In genomic region chr2:25413409-25413808, GRCh38 we compare ENCODE assay signal across 3 cellular contexts.
DNase-seq lines count a peak whose midpoint lies in the region; ATAC-seq, FAIRE-seq and TF ChIP-seq lines count a peak whose summit lies in the region.
"Not testable (repeated sequence)": the region's sequence is repeated elsewhere in the genome, so short reads cannot be mapped to it uniquely, and the experiment has no call there.

No MANE protein-coding gene starts in this region.

- in situ Hi-C loops in GM12878 (cut with MboI); K562 (cut with MboI): not testable (repeated sequence)

- not testable (repeated sequence) for H3K9me1 ChIP-seq in K562 (ENCODE audit: control insufficient read depth, insufficient read depth, low read length)

- WGBS in GM12878 (ENCODE audit: insufficient coverage, insufficient replicate concordance, low lambda C conversion rate, missing lambda C conversion rate) = 98% methylated on average over 3 of the region's 7 CpGs
- 0% methylated on average over 4 of the region's 7 CpGs for WGBS in K562 (ENCODE audit: insufficient coverage, low coverage, missing lambda C conversion rate)

- not testable (repeated sequence) for H3K27ac ChIP-seq in HEK293 (ENCODE audit: extremely low read depth, low read depth, low read length); GM12878 (ENCODE audit: control insufficient read depth, insufficient read depth); K562 (ENCODE audit: extremely low read depth, low read depth, low read length)

- not testable (repeated sequence) for H3K36me3 ChIP-seq in HEK293 (ENCODE audit: control insufficient read depth in 2 of 2, insufficient read depth in 1 of 2, low read length in 2 of 2); GM12878 (ENCODE audit: control insufficient read depth in 2 of 2, insufficient read depth in 2 of 2, low read length in 1 of 2); K562 (ENCODE audit: control insufficient read depth, insufficient read depth, low read length)

- not testable (repeated sequence) for TF ChIP-seq EP300 in GM12878 (IDR thresholded peaks at IDR 0.05; ENCODE audit: borderline replicate concordance in 1 of 2, control insufficient read depth in 1 of 2, low read depth in 2 of 2, low read length in 2 of 2); K562 (IDR thresholded peaks at IDR 0.05; ENCODE audit: low read length)

- not testable (repeated sequence) for H3K27me3 ChIP-seq in GM12878 (replicated peaks in 1 of 2; ENCODE audit: control insufficient read depth in 2 of 2, insufficient read depth in 2 of 2, low read length in 1 of 2); K562 (ENCODE audit: control insufficient read depth in 2 of 2, insufficient read depth in 2 of 2, low read length in 2 of 2)

- H3K9ac ChIP-seq in GM12878 (ENCODE audit: control insufficient read depth, insufficient read depth, low read length); K562 (ENCODE audit: insufficient read depth in 1 of 2, low read depth in 2 of 2, low read length in 2 of 2): not testable (repeated sequence)

- H3K4me2 ChIP-seq in GM12878 (ENCODE audit: control insufficient read depth, insufficient read depth); K562 (ENCODE audit: insufficient read depth, low read length): not testable (repeated sequence)

- CTCF ChIA-PET in HEK293 (lab: Yijun Ruan, JAX); K562 (lab: Yijun Ruan, JAX; ENCODE audit: low intra/inter-chr PET ratio): not testable (repeated sequence)
- CTCF ChIA-PET in GM12878 (lab: Yijun Ruan, JAX) = interaction anchor here (1.4 to 1.6 kb wide), 2 partner anchors 37 to 135 kb away, joined by 5 to 6 read pairs; no protein-coding TSS in a partner anchor

- not testable (repeated sequence) for TF ChIP-seq CTCF in HEK293 (tag by site-specific recombination; IDR thresholded peaks at IDR 0.05); GM12878 (IDR thresholded peaks at IDR 0.05 in 2 of 3, conservative IDR thresholded peaks at IDR 0.05 in 1 of 3; ENCODE audit: control insufficient read depth in 2 of 3, extremely low read depth in 1 of 3, insufficient read depth in 1 of 3, low read depth in 3 of 3, low read length in 3 of 3); K562 (IDR thresholded peaks at IDR 0.05 in 2 of 3, conservative IDR thresholded peaks at IDR 0.05 in 1 of 3; ENCODE audit: insufficient read depth in 2 of 3, low read depth in 1 of 3, low read length in 3 of 3)

- intact Hi-C loops in GM12878 (cut with micrococcal nuclease; ENCODE audit: unreplicated experiment); K562 (cut with micrococcal nuclease): not testable (repeated sequence)

- not testable (repeated sequence) for FAIRE-seq in GM12878 (lab: Jason Lieb, UNC); K562 (lab: Jason Lieb, UNC)

- H3K4me1 ChIP-seq in HEK293 (ENCODE audit: control insufficient read depth, insufficient read depth, low read length); K562 (replicated peaks in 1 of 2; ENCODE audit: control insufficient read depth in 2 of 2, insufficient read depth in 2 of 2, low read length in 2 of 2): not testable (repeated sequence)
- H3K4me1 ChIP-seq in GM12878 (ENCODE audit: control insufficient read depth, insufficient read depth, low read length) = peaks cover 40% of the 10 kb centered on the region

- DNase-seq in GM12878 (ENCODE audit: low read depth, low spot score); K562 (ENCODE audit: extremely low read depth in 1 of 4, low spot score in 3 of 4): not testable (repeated sequence)

- TF ChIP-seq POLR2A in GM12878 (IDR thresholded peaks at IDR 0.05; ENCODE audit: low read depth, low read length); K562 (conservative IDR thresholded peaks at IDR 0.05): not testable (repeated sequence)

- not testable (repeated sequence) for H3K9me3 ChIP-seq in HEK293 (ENCODE audit: control insufficient read depth, insufficient read depth, low read depth, low read length); GM12878 (replicated peaks; ENCODE audit: control insufficient read depth, insufficient read depth, low read length); K562 (replicated peaks; ENCODE audit: control insufficient read depth, insufficient read depth, low read depth, low read length)

- SMC1A ChIA-PET in GM12878 (lab: Charles Lee; ENCODE audit: uncharacterized antibody, unreplicated experiment) = interaction anchor here (1.4 kb wide), 1 partner anchor 152 kb away, joined by 4 read pairs; no protein-coding TSS in a partner anchor

- BruUV-seq in GM12878 (replicated peaks; lab: Mats Ljungman, UMichigan); K562 (replicated peaks; lab: Mats Ljungman, UMichigan): not testable (repeated sequence)

- not testable (repeated sequence) for H4K20me1 ChIP-seq in GM12878 (ENCODE audit: control insufficient read depth, insufficient read depth); K562 (replicated peaks; ENCODE audit: control insufficient read depth, insufficient read depth, low read length)

- H3K4me3 ChIP-seq in HEK293 (ENCODE audit: low read depth, low read length); GM12878; K562: not testable (repeated sequence)

- RAD21 ChIA-PET in GM12878 (lab: Charles Lee; ENCODE audit: unreplicated experiment) = interaction anchor here (1.4 kb wide), 1 partner anchor 10 kb away, joined by 11 read pairs; no protein-coding TSS in a partner anchor

- POLR2A ChIA-PET in HEK293 (lab: Yijun Ruan, JAX); K562 (lab: Yijun Ruan, JAX): not testable (repeated sequence)
- POLR2A ChIA-PET in GM12878 (lab: Charles Lee) = interaction anchor here (1.4 kb wide), 1 partner anchor 34 kb away, joined by 4 read pairs; no protein-coding TSS in a partner anchor

- not testable (repeated sequence) for H2AFZ ChIP-seq in GM12878 (ENCODE audit: control insufficient read depth, low read depth, low read length); K562 (ENCODE audit: low read depth, low read length)

- H3K79me2 ChIP-seq in GM12878 (ENCODE audit: control insufficient read depth, insufficient read depth, low read length); K562 (ENCODE audit: control insufficient read depth, insufficient read depth, low read length): not testable (repeated sequence)

- not testable (repeated sequence) for ATAC-seq in GM12878, K562

- not testable (repeated sequence) for TF ChIP-seq RAD21 in GM12878 (IDR thresholded peaks at IDR 0.05; ENCODE audit: insufficient read depth, low read depth, low read length); K562 (CRISPR knock-in tag; conservative IDR thresholded peaks at IDR 0.05 in 1 of 2, IDR thresholded peaks at IDR 0.05 in 1 of 2)

TF ChIP-seq in HEK293, 187 proteins besides CTCF, POLR2A, EP300 and RAD21:
- peak; percentile 91 for TF ChIP-seq ZNF146 (tag by site-specific recombination; IDR thresholded peaks at IDR 0.05)
TF ChIP-seq in HEK293: peak in this region for 1; not testable (repeated sequence) for 186.

TF ChIP-seq in GM12878, 131 proteins besides CTCF, POLR2A, EP300 and RAD21:
- peak; percentile 36; the same call in 1 of the 2 replicates for TF ChIP-seq ZNF217 (IDR thresholded peaks at IDR 0.05)

TF ChIP-seq in K562, 482 proteins besides CTCF, POLR2A, EP300 and RAD21:
- peak; percentile 57 for TF ChIP-seq ZNF146 (CRISPR knock-in tag; IDR thresholded peaks at IDR 0.05; ENCODE audit: unreplicated experiment)
